Comparison of ENCODE assay signal across 1 cellular context in genomic region chr1:12438349-12438924, GRCh38.
TF ChIP-seq lines count a peak whose summit lies in the region.

No MANE protein-coding gene starts in this region.

TF ChIP-seq in K562, 482 proteins besides CTCF, POLR2A, EP300 and RAD21 (continued from another document):
- no peak for TF ChIP-seq NR0B1 (IDR thresholded peaks at IDR 0.05; ENCODE audit: partially characterized antibody)
- peak; percentile 19 for TF ChIP-seq RBM25 (IDR thresholded peaks at IDR 0.05; ENCODE audit: low read depth, low read length, severe bottlenecking)
- TF ChIP-seq POLR2H (tag; IDR thresholded peaks at IDR 0.05; ENCODE audit: low read depth) = no peak
- TF ChIP-seq SIRT6 (IDR thresholded peaks at IDR 0.05; ENCODE audit: low read depth, low read length) = no peak
- TF ChIP-seq CSDE1 (IDR thresholded peaks at IDR 0.05) = no peak
- no peak for TF ChIP-seq UBTF (IDR thresholded peaks at IDR 0.05; ENCODE audit: borderline replicate concordance in 1 of 2, low read depth in 2 of 2, low read length in 2 of 2)
- TF ChIP-seq USF2 (CRISPR knock-in tag; IDR thresholded peaks at IDR 0.05) = no peak
- TF ChIP-seq HDAC6 (IDR thresholded peaks at IDR 0.05; ENCODE audit: low read depth, low read length) = no peak
- no peak for TF ChIP-seq HIVEP1 (CRISPR knock-in tag; IDR thresholded peaks at IDR 0.05)
- TF ChIP-seq HDAC2 (IDR thresholded peaks at IDR 0.05) = no peak
- no peak for TF ChIP-seq ZBTB12 (CRISPR knock-in tag; IDR thresholded peaks at IDR 0.05)
- TF ChIP-seq ZNF24 (IDR thresholded peaks at IDR 0.05) = no peak
- no peak for TF ChIP-seq HLTF (IDR thresholded peaks at IDR 0.05)
- no peak for TF ChIP-seq JUN (IDR thresholded peaks at IDR 0.05; ENCODE audit: borderline replicate concordance, low read depth, low read length)
- no peak for TF ChIP-seq JUN (CRISPR knock-in tag; IDR thresholded peaks at IDR 0.05; ENCODE audit: borderline replicate concordance)
- no peak for TF ChIP-seq PYGO2 (tag; IDR thresholded peaks at IDR 0.05)
- TF ChIP-seq CCNT2 (IDR thresholded peaks at IDR 0.05; ENCODE audit: borderline replicate concordance, extremely low read depth, insufficient read length, low read depth, low read length) = no peak
- no peak for TF ChIP-seq PBX2 (CRISPR knock-in tag; IDR thresholded peaks at IDR 0.05; ENCODE audit: low read depth)
- no peak for TF ChIP-seq PBX2 (tag; conservative IDR thresholded peaks at IDR 0.05; ENCODE audit: low read depth)
- no peak for TF ChIP-seq CBX2 (IDR thresholded peaks at IDR 0.05; ENCODE audit: insufficient read depth, low read length, poor library complexity, severe bottlenecking)
- no peak for TF ChIP-seq BRD4 (IDR thresholded peaks at IDR 0.05)
- peak in 1 of 2 experiments; percentile 83; a peak in 1 of 3 replicates for TF ChIP-seq CBX3 (IDR thresholded peaks at IDR 0.05; ENCODE audit: borderline replicate concordance in 1 of 2, low read length in 2 of 2)
- TF ChIP-seq ZNF586 (CRISPR knock-in tag; conservative IDR thresholded peaks at IDR 0.05) = no peak
- no peak for TF ChIP-seq ELK3 (CRISPR knock-in tag; IDR thresholded peaks at IDR 0.05)
- TF ChIP-seq BRCA1 (IDR thresholded peaks at IDR 0.05) = no peak
- TF ChIP-seq BRCA1 (CRISPR knock-in tag; IDR thresholded peaks at IDR 0.05) = no peak
